ENCODE assay signal across 9 cellular contexts in the genomic region with DNA sequence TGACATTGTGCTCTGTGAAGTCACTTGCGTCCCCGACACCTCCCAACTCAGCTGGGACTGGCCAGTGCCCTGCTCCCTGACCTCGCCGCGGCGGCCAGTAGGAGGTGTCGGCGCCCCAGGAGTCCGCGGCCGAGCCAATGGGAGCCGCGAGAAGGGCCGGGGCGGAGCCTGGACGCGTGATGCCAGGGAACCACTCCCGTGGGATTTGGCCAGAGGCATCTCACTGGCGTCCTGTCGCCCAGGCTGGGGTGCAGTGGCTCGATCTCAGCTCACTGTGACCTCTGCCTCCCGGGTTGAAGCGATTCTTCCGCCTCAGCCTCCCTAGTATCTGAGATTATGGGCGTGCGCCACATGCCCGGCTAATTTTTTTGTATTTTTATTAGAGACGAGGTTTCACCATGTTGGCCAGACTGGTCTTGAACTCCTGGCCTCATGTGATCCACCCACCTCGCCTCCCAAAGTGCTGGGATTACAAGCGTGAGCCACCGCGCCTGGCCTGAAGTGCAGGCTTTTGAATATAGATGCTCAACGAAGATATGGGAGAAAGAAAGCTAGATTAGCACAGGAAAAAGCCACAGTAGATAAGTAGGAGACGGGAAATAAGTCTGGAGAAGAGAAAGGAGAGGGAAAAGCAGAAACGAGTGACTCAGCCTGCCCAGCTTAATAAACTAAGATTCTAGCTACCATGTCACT. TPM values are rescaled to one million over a fixed set of nuclear protein-coding genes. Genes with fewer than 3 reads are reported as not detected.
DNase-seq lines count a peak whose midpoint lies in the region; TF ChIP-seq lines count a peak whose summit lies in the region.
"Had no signal": no experiment of that assay in that cellular context is flagged by ENCODE, and none has a peak within 500 bp of the region (broad histone marks: within the 10 kb centered on the region; RNA-seq: fewer than 3 reads in every experiment).

No MANE protein-coding gene starts in this region.

- H2BK5ac ChIP-seq in trophoblast cell (ENCODE audit: low read depth, low read length, poor library complexity), result no peak overlapping the region

- H2BK120ac ChIP-seq in trophoblast cell (ENCODE audit: insufficient read depth, low read length, poor library complexity), result no peak overlapping the region

- TF ChIP-seq CTCF in AG09319 (IDR thresholded peaks at IDR 0.05; ENCODE audit: low read depth, low read length), result peak; percentile 32
- peak; percentile 56 for TF ChIP-seq CTCF in left ventricle myocardium inferior (IDR thresholded peaks at IDR 0.05; ENCODE audit: borderline replicate concordance)

- no peaks in the 10 kb centered on the region for H3K79me1 ChIP-seq in trophoblast cell (ENCODE audit: low read length)

- H3K9me3 ChIP-seq in SJSA1 (replicated peaks), result no peaks in the 10 kb centered on the region
- no peaks in the 10 kb centered on the region for H3K9me3 ChIP-seq in left ventricle myocardium inferior (replicated peaks)
- H3K9me3 ChIP-seq in trophoblast cell (ENCODE audit: insufficient read depth, low read depth, low read length), result no peaks in the 10 kb centered on the region

- no peak overlapping the region for H4K12ac ChIP-seq in trophoblast cell (ENCODE audit: low read depth, low read length)

- H2BK12ac ChIP-seq in trophoblast cell (ENCODE audit: low read length), result no peak overlapping the region

- no peak overlapping the region for H2AK5ac ChIP-seq in trophoblast cell (ENCODE audit: low read length)

- peak overlapping the region; percentile 26 for H2AFZ ChIP-seq in trophoblast cell (ENCODE audit: insufficient read depth, low read length, poor library complexity)

- H3K4me3 ChIP-seq in SJSA1 (peak overlapping the region; percentile 34), left ventricle myocardium inferior (peak overlapping the region; percentile 75), trophoblast cell (ENCODE audit: low read depth, low read length) (peak overlapping the region; percentile 45), urinary bladder (ENCODE audit: low read depth, low read length) (peak overlapping the region; percentile 21)

- no peaks in the 10 kb centered on the region for H3K36me3 ChIP-seq in SJSA1
- no peaks in the 10 kb centered on the region for H3K36me3 ChIP-seq in left ventricle myocardium inferior
- H3K36me3 ChIP-seq in trophoblast cell (ENCODE audit: control insufficient read depth in 1 of 2, insufficient read depth in 2 of 2, low read length in 2 of 2), result peaks cover 0 to 1% of the 10 kb centered on the region in 2 experiments
- no peaks in the 10 kb centered on the region for H3K36me3 ChIP-seq in urinary bladder (ENCODE audit: insufficient read depth)

- peak overlapping the region; percentile 82 for H4K8ac ChIP-seq in trophoblast cell (ENCODE audit: low read depth, low read length)

- H3K9ac ChIP-seq in trophoblast cell (ENCODE audit: low read length), result no peak overlapping the region

- no peak overlapping the region for H3K23ac ChIP-seq in trophoblast cell (ENCODE audit: low read length)

- H4K91ac ChIP-seq in trophoblast cell (ENCODE audit: low read depth, low read length), result no peak overlapping the region

- DNase-seq in AG09319 (ENCODE audit: extremely low read depth, low read depth) (peak; percentile 15), HuH-7.5 (ENCODE audit: low spot score) (peak; percentile 84), SJSA1 (ENCODE audit: low read depth in 1 of 2, low spot score in 2 of 2) (peak; percentile 69 to 88), anterior cingulate cortex (lab: John Stamatoyannopoulos, UW) (peak; percentile 32 to 95 (median 84)), left ventricle myocardium inferior (peak; percentile 88), trophoblast cell (peak; percentile 89 to 93)

- no peaks in the 10 kb centered on the region for H3K79me2 ChIP-seq in trophoblast cell (ENCODE audit: control insufficient read depth, insufficient read depth, low read length, poor library complexity)

- no peak overlapping the region for H3K27ac ChIP-seq in SJSA1
- peak overlapping the region; percentile 82 for H3K27ac ChIP-seq in left ventricle myocardium inferior (replicated peaks)
- H3K27ac ChIP-seq in trophoblast cell (ENCODE audit: low read depth, low read length), result no peak overlapping the region
- H3K27ac ChIP-seq in urinary bladder (ENCODE audit: low read depth), result no peak overlapping the region
- H3K27ac ChIP-seq: HL-60 had no signal

- intact Hi-C loops in left ventricle myocardium inferior (cut with micrococcal nuclease), result no loop called here

- H3K27me3 ChIP-seq in SJSA1 (replicated peaks), result no peaks in the 10 kb centered on the region
- no peaks in the 10 kb centered on the region for H3K27me3 ChIP-seq in left ventricle myocardium inferior (ENCODE audit: low read depth)
- no peaks in the 10 kb centered on the region for H3K27me3 ChIP-seq in trophoblast cell (ENCODE audit: insufficient read depth, low read length)

- H3K4ac ChIP-seq in trophoblast cell (ENCODE audit: low read depth, low read length), result no peak overlapping the region

- no peak overlapping the region for H3K18ac ChIP-seq in trophoblast cell (ENCODE audit: low read length)

- no peak overlapping the region for H3K14ac ChIP-seq in trophoblast cell (ENCODE audit: low read length)

- H3K4me1 ChIP-seq in SJSA1 (replicated peaks), result peaks cover 9% of the 10 kb centered on the region
- H3K4me1 ChIP-seq in left ventricle myocardium inferior, result peaks cover 18% of the 10 kb centered on the region
- H3K4me1 ChIP-seq in trophoblast cell (ENCODE audit: control insufficient read depth in 1 of 2, insufficient read depth in 2 of 2, low read length in 2 of 2), result peaks cover 8 to 10% of the 10 kb centered on the region in 2 experiments
- H3K4me1 ChIP-seq in urinary bladder (ENCODE audit: insufficient read depth), result no peaks in the 10 kb centered on the region

- TF ChIP-seq POLR2A in GM19099 (IDR thresholded peaks at IDR 0.05; ENCODE audit: extremely low read depth, insufficient read length, low read depth), result peak; percentile 58

- no CpG with 5 or more reads among the region's 35 CpGs for WGBS in trophoblast cell (ENCODE audit: extremely low coverage, insufficient coverage, insufficient read length)
- WGBS in urinary bladder, result 4% methylated on average over 35 of the region's 35 CpGs

- H3K4me2 ChIP-seq in trophoblast cell (ENCODE audit: low read length), result peak overlapping the region; percentile 77

RNA-seq across cellular contexts. Expression of a gene that starts 38.0 kb away (rescaled TPM):
- total RNA-seq in SJSA1 (2014; rRNA removed; shearing (Covaris generic)), result 81.1 and 92.2 TPM in 2 replicates
- total RNA-seq in left ventricle myocardium inferior (32.4 TPM), urinary bladder (37.4 TPM)
- 69.1 and 70.1 TPM in 2 replicates for polyA plus RNA-seq in trophoblast cell (2013)
- 33.9 TPM for polyA plus RNA-seq in urinary bladder

RNA-seq across cellular contexts. Expression of a gene that starts 38.7 kb away (rescaled TPM):
- 160 and 208 TPM in 2 replicates for total RNA-seq in SJSA1 (2014; rRNA removed; shearing (Covaris generic))
- total RNA-seq in left ventricle myocardium inferior (96.6 TPM), urinary bladder (151 TPM)
- 125 and 128 TPM in 2 replicates for polyA plus RNA-seq in trophoblast cell (2013)
- 82.6 TPM for polyA plus RNA-seq in urinary bladder

Comparison
In these comparisons a context has a peak if more than half of its experiments do, and no peak if none do; other contexts are left out.
1. DNase-seq: peak in every context shown above with its lines; median percentile 91 in trophoblast cell; 88 in left ventricle myocardium inferior; 84 in HuH-7.5; 84 in anterior cingulate cortex; 78 in SJSA1; 15 in AG09319.
2. H3K4me3 ChIP-seq: peak in every context shown above with its lines; median percentile 75 in left ventricle myocardium inferior; 45 in trophoblast cell; 34 in SJSA1; 21 in urinary bladder.